In the genomic region with DNA sequence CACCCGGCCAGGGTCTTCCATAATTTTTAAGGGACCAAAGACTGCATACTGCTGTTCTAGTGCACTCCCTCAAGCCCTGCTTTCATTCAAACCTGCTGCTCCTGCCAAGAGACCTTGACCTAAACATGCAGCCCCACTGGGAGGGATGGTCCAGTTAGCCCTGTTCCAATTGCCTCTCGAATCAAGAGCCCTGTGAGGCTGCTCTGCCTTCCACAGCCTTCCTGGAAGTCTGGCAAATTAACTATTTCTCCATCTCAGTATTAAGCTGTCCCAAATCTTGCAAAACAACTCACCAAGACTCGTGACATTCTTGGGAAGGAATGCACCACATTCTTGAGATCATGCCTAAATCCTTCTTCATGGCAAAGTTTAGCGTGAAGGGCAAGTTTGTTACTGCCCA, we compare ENCODE assay signal across 14 cellular contexts.
"Had no signal": no experiment of that assay in that cellular context is flagged by ENCODE, and none has a peak within 500 bp of the region (broad histone marks: within the 10 kb centered on the region; RNA-seq: fewer than 3 reads in every experiment).

No MANE protein-coding gene starts in this region.

- DNase-seq: activated CD4-positive, alpha-beta T cell treated with anti-CD3 and anti-CD28 coated beads, Interleukin-2, amount 10 ng/mL, durations not matched to agents 7 days and 5 days; activated CD4-positive, CD25-positive, alpha-beta regulatory T cell; activated T-cell treated with anti-CD3 and anti-CD28 coated beads, Interleukin-2, amount 50 U/mL, for 1 hour; amniotic stem cell; esophagus squamous epithelium; mammary epithelial cell; mucosa of descending colon; naive thymus-derived CD8-positive, alpha-beta T cell; spleen; stimulated activated CD4-positive, alpha-beta T cell treated with anti-CD3 and anti-CD28 coated beads, Interleukin-1b, Interleukin-23, amount 100 ng/mL, for 48 hours; T-helper 17 cell had no signal

- H3K4me3 ChIP-seq: esophagus squamous epithelium, mucosa of descending colon, right atrium auricular region, spleen, tibial nerve had no signal

- H3K9me3 ChIP-seq: esophagus squamous epithelium, mucosa of descending colon, right atrium auricular region, tibial nerve had no signal

- H3K27ac ChIP-seq: esophagus squamous epithelium, right atrium auricular region, spleen, tibial nerve had no signal

- H3K4me1 ChIP-seq: right atrium auricular region, spleen, tibial nerve had no signal

- H3K27me3 ChIP-seq: esophagus squamous epithelium, right atrium auricular region, tibial nerve had no signal

- H3K36me3 ChIP-seq: esophagus squamous epithelium, right atrium auricular region, spleen, tibial nerve had no signal

- ATAC-seq: naive thymus-derived CD8-positive, alpha-beta T cell; stimulated activated memory B cell treated with anti-CD40 and anti-IgM and Interleukin-4, amounts not matched to agents 10 μg/mL and 1 μg/mL and 100 μg/mL, for 72 hours; T-helper 17 cell had no signal
